Comparison of ENCODE assay signal across 17 cellular contexts in the genomic region with DNA sequence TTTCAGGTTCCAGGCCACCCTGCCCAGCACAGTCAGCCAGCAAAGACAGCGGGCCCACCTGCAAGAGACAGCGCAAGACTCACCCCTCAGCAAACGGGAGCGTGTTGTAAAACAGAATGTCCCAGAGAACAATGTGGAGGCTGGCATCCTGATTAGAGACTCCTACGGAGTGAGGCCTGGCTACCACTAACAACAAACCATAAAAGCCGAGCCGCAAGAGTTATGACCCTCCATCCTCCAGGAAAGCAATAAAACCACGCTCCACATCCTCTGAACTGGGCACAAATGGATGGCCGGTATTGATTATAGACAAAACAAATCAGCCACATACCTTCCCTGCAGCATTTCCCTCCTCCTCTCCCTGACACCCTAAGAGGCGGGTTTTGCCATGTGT.
DNase-seq lines count a peak whose midpoint lies in the region; ATAC-seq and TF ChIP-seq lines count a peak whose summit lies in the region.
"Had no signal": no experiment of that assay in that cellular context is flagged by ENCODE, and none has a peak within 500 bp of the region (broad histone marks: within the 10 kb centered on the region; RNA-seq: fewer than 3 reads in every experiment).

No MANE protein-coding gene starts in this region.

- H2BK5ac ChIP-seq in mesenchymal stem cell (ENCODE audit: low read depth, low read length, poor library complexity, severe bottlenecking): no peak overlapping the region

- H3K9me3 ChIP-seq in OCI-LY3 (ENCODE audit: insufficient read depth, low read length) (no peaks in the 10 kb centered on the region), mesenchymal stem cell (ENCODE audit: control insufficient read depth, low read length) (no peaks in the 10 kb centered on the region)
- H3K9me3 ChIP-seq: MG63 had no signal

- H3K4me3 ChIP-seq in OCI-LY3 (ENCODE audit: low read length): peak overlapping the region; percentile 40; the same call in 1 of the 2 replicates
- no peak overlapping the region for H3K4me3 ChIP-seq in mesenchymal stem cell (ENCODE audit: insufficient read depth in 1 of 2, low read depth in 1 of 2, low read length in 2 of 2)
- H3K4me3 ChIP-seq: MG63 had no signal

- H3K4me1 ChIP-seq in OCI-LY3 (ENCODE audit: low read length): peaks cover 30% of the 10 kb centered on the region
- H3K4me1 ChIP-seq in mesenchymal stem cell (ENCODE audit: control insufficient read depth, insufficient read depth, low read depth, low read length): peaks cover 3% of the 10 kb centered on the region

- H2BK120ac ChIP-seq in mesenchymal stem cell (ENCODE audit: low read depth, low read length): no peak overlapping the region

- 63% methylated on average over 10 of the region's 10 CpGs for WGBS in mesenchymal stem cell

- no peak for TF ChIP-seq CTCF in OCI-LY3 (IDR thresholded peaks at IDR 0.05; ENCODE audit: low read depth, low read length)

- no peaks in the 10 kb centered on the region for H3K36me3 Mint-ChIP-seq in activated naive CD4-positive, alpha-beta T cell treated with anti-CD3 and anti-CD28 coated beads, Interleukin-2, amount 50 U/mL, for 24 hours
- H3K36me3 Mint-ChIP-seq in stimulated activated naive B cell treated with anti-CD40 and anti-IgM and Interleukin-4, amounts not matched to agents 10 μg/mL and 1 μg/mL and 100 μg/mL, for 72 hours: no peaks in the 10 kb centered on the region
- H3K36me3 Mint-ChIP-seq: CD4-positive, alpha-beta memory T cell had no signal

- H3K27me3 Mint-ChIP-seq in activated naive CD4-positive, alpha-beta T cell treated with anti-CD3 and anti-CD28 coated beads, Interleukin-2, amount 50 U/mL, for 24 hours: no peaks in the 10 kb centered on the region
- H3K27me3 Mint-ChIP-seq in stimulated activated naive B cell treated with anti-CD40 and anti-IgM and Interleukin-4, amounts not matched to agents 10 μg/mL and 1 μg/mL and 100 μg/mL, for 72 hours: peaks cover 15 to 24% of the 10 kb centered on the region in 2 donors

- no peak overlapping the region for H2BK15ac ChIP-seq in mesenchymal stem cell (ENCODE audit: low read depth, poor library complexity, severe bottlenecking)

- peak overlapping the region in 1 of 2 experiments; percentile 93 for H3K14ac ChIP-seq in mesenchymal stem cell (ENCODE audit: low read length in 2 of 2)

- ATAC-seq in stimulated activated naive B cell treated with anti-CD40 and anti-IgM and Interleukin-4, amounts not matched to agents 10 μg/mL and 1 μg/mL and 100 μg/mL, for 72 hours (replicated peaks): no peak
- ATAC-seq: Panc1 had no signal

- H3K9ac ChIP-seq in OCI-LY3 (ENCODE audit: low read length): no peak overlapping the region
- no peak overlapping the region for H3K9ac ChIP-seq in mesenchymal stem cell (ENCODE audit: low read length)
- H3K9ac ChIP-seq: KMS-11 had no signal

- H3K27ac Mint-ChIP-seq in activated naive CD4-positive, alpha-beta T cell treated with anti-CD3 and anti-CD28 coated beads, Interleukin-2, amount 50 U/mL, for 24 hours: peak overlapping the region; percentile 72
- H3K27ac Mint-ChIP-seq in stimulated activated naive B cell treated with anti-CD40 and anti-IgM and Interleukin-4, amounts not matched to agents 10 μg/mL and 1 μg/mL and 100 μg/mL, for 72 hours: no peak overlapping the region
- H3K27ac Mint-ChIP-seq: B cell had no signal

- H3K27me3 ChIP-seq in OCI-LY3 (ENCODE audit: low read depth, low read length): no peaks in the 10 kb centered on the region
- peaks cover 4 to 57% of the 10 kb centered on the region in 2 experiments for H3K27me3 ChIP-seq in mesenchymal stem cell (ENCODE audit: control insufficient read depth in 1 of 2, insufficient read depth in 1 of 2, low read length in 2 of 2)
- H3K27me3 ChIP-seq: MG63 had no signal

- H3K4me1 Mint-ChIP-seq in activated naive CD4-positive, alpha-beta T cell treated with anti-CD3 and anti-CD28 coated beads, Interleukin-2, amount 50 U/mL, for 24 hours: peaks cover 43% of the 10 kb centered on the region
- no peaks in the 10 kb centered on the region for H3K4me1 Mint-ChIP-seq in stimulated activated naive B cell treated with anti-CD40 and anti-IgM and Interleukin-4, amounts not matched to agents 10 μg/mL and 1 μg/mL and 100 μg/mL, for 72 hours
- H3K4me1 Mint-ChIP-seq: B cell had no signal

- H3K23ac ChIP-seq in mesenchymal stem cell (ENCODE audit: low read length in 2 of 2): no peak overlapping the region

- peak overlapping the region in 1 of 2 experiments; percentile 59 for H3K18ac ChIP-seq in mesenchymal stem cell (ENCODE audit: low read depth in 1 of 2, low read length in 2 of 2)

- no peaks in the 10 kb centered on the region for H3K9me3 Mint-ChIP-seq in activated naive CD4-positive, alpha-beta T cell treated with anti-CD3 and anti-CD28 coated beads, Interleukin-2, amount 50 U/mL, for 24 hours
- no peaks in the 10 kb centered on the region for H3K9me3 Mint-ChIP-seq in stimulated activated naive B cell treated with anti-CD40 and anti-IgM and Interleukin-4, amounts not matched to agents 10 μg/mL and 1 μg/mL and 100 μg/mL, for 72 hours
- H3K9me3 Mint-ChIP-seq: CD4-positive, alpha-beta memory T cell had no signal

- peak overlapping the region; percentile 23 for H3K4me3 Mint-ChIP-seq in activated naive CD4-positive, alpha-beta T cell treated with anti-CD3 and anti-CD28 coated beads, Interleukin-2, amount 50 U/mL, for 24 hours
- H3K4me3 Mint-ChIP-seq in stimulated activated naive B cell treated with anti-CD40 and anti-IgM and Interleukin-4, amounts not matched to agents 10 μg/mL and 1 μg/mL and 100 μg/mL, for 72 hours: no peak overlapping the region
- H3K4me3 Mint-ChIP-seq: B cell; CD4-positive, alpha-beta memory T cell had no signal

- 0 out of 2 replicates have a peak overlapping the region, but pooled peaks have one; percentile 32 for H2AFZ ChIP-seq in OCI-LY3 (ENCODE audit: low read depth, low read length)
- no peak overlapping the region for H2AFZ ChIP-seq in mesenchymal stem cell (ENCODE audit: low read depth, low read length)

- H3K4me2 ChIP-seq in OCI-LY3 (ENCODE audit: low read length) (peak overlapping the region; percentile 72), mesenchymal stem cell (ENCODE audit: low read length, poor library complexity, severe bottlenecking) (no peak overlapping the region)
- H3K4me2 ChIP-seq: KMS-11 had no signal

- no peaks in the 10 kb centered on the region for H3K79me1 ChIP-seq in mesenchymal stem cell (replicated peaks; ENCODE audit: low read length, poor library complexity, severe bottlenecking)

- H3K27ac ChIP-seq in OCI-LY3 (ENCODE audit: low read length): peak overlapping the region; percentile 39
- no peak overlapping the region for H3K27ac ChIP-seq in mesenchymal stem cell (ENCODE audit: low read length, poor library complexity, severe bottlenecking)
- H3K27ac ChIP-seq: 22Rv1, KMS-11 had no signal

- H2AK5ac ChIP-seq in mesenchymal stem cell (ENCODE audit: low read length, severe bottlenecking): no peak overlapping the region

- H3K4ac ChIP-seq in mesenchymal stem cell (ENCODE audit: low read depth in 1 of 2, low read length in 2 of 2): no peak overlapping the region

- H4K20me1 ChIP-seq in OCI-LY3 (ENCODE audit: insufficient read depth, low read length): no peaks in the 10 kb centered on the region

- peak; percentile 7 to 69 (median 55) for DNase-seq in NCI-H1417 (lab: John Stamatoyannopoulos, UW)
- DNase-seq in NCI-H1417 treated with DMSO at 0.1 percent for 48 hours (lab: John Stamatoyannopoulos, UW): no peak
- DNase-seq in activated naive CD4-positive, alpha-beta T cell treated with Interleukin-2 at 50 U/mL for 16 hours: no peak
- DNase-seq in mesenchymal stem cell: no peak
- no peak for DNase-seq in stimulated activated naive B cell treated with anti-CD40 and anti-IgM and Interleukin-4, amounts not matched to agents 10 μg/mL and 1 μg/mL and 100 μg/mL, for 72 hours
- DNase-seq in NCI-H146 treated with DMSO at 0.1 percent for 48 hours (lab: John Stamatoyannopoulos, UW; ENCODE audit: unreplicated experiment): no peak
- DNase-seq: CD4-positive, alpha-beta memory T cell; MG63; NCI-H1694 treated with DMSO at 0.1 percent for 48 hours; NCI-H2171 treated with DMSO at 0.1 percent for 48 hours; NCI-H446 treated with DMSO at 0.1 percent for 48 hours had no signal

- H3K79me2 ChIP-seq in OCI-LY3 (ENCODE audit: low read length): no peaks in the 10 kb centered on the region

- peak overlapping the region; percentile 44 for H4K91ac ChIP-seq in mesenchymal stem cell (ENCODE audit: low read length)

- peak overlapping the region in 1 of 2 experiments; percentile 80 for H2BK12ac ChIP-seq in mesenchymal stem cell (ENCODE audit: low read length in 2 of 2)

- H3K36me3 ChIP-seq in OCI-LY3 (replicated peaks; ENCODE audit: low read depth, low read length) (no peaks in the 10 kb centered on the region), mesenchymal stem cell (ENCODE audit: control insufficient read depth in 1 of 2, insufficient read depth in 2 of 2, low read depth in 1 of 2, low read length in 2 of 2) (no peaks in the 10 kb centered on the region)
- H3K36me3 ChIP-seq: MG63 had no signal

- no peak overlapping the region for H4K8ac ChIP-seq in mesenchymal stem cell (ENCODE audit: low read length)

Comparison
In these comparisons a context has a peak if more than half of its experiments do, and no peak if none do; other contexts are left out.
1. DNase-seq: peak in NCI-H1417 (3 of 3); none in NCI-H1417 treated with DMSO at 0.1 percent for 48 hours (single experiment), activated naive CD4-positive, alpha-beta T cell treated with Interleukin-2 at 50 U/mL for 16 hours (single experiment), mesenchymal stem cell (single experiment), stimulated activated naive B cell treated with anti-CD40 and anti-IgM and Interleukin-4, amounts not matched to agents 10 μg/mL and 1 μg/mL and 100 μg/mL, for 72 hours (single experiment) and NCI-H146 treated with DMSO at 0.1 percent for 48 hours (single experiment).